Comparison of ENCODE assay signal across 20 cellular contexts in genomic region chr10:62217683-62218082, GRCh38. TPM values are rescaled to one million over a fixed set of nuclear protein-coding genes. Genes with fewer than 3 reads are reported as not detected.
DNase-seq lines count a peak whose midpoint lies in the region; ATAC-seq and TF ChIP-seq lines count a peak whose summit lies in the region.
"Had no signal": no experiment of that assay in that cellular context is flagged by ENCODE, and none has a peak within 500 bp of the region (broad histone marks: within the 10 kb centered on the region; RNA-seq: fewer than 3 reads in every experiment).

No MANE protein-coding gene starts in this region.

- no peak overlapping the region for H3K4me3 ChIP-seq in mesenchymal stem cell (ENCODE audit: insufficient read depth in 1 of 2, low read depth in 1 of 2, low read length in 2 of 2)
- H3K4me3 ChIP-seq: BLaER1, HAP-1 had no signal

- no peak overlapping the region for H2AK5ac ChIP-seq in mesenchymal stem cell (ENCODE audit: low read length, severe bottlenecking)

- no peak overlapping the region for H3K23ac ChIP-seq in mesenchymal stem cell (ENCODE audit: low read length in 2 of 2)

- H4K8ac ChIP-seq in mesenchymal stem cell (ENCODE audit: low read length), result peak overlapping the region; percentile 12

- CTCF ChIA-PET in CD4-positive, alpha-beta T cell (lab: Charles Lee), result interaction anchor here (1.3 kb wide), 1 partner anchor 321 kb away, joined by 3 read pairs; no protein-coding TSS in a partner anchor

- H3K14ac ChIP-seq in mesenchymal stem cell (ENCODE audit: low read length in 2 of 2), result no peak overlapping the region

- H3K4me3 Mint-ChIP-seq in activated T-cell treated with anti-CD3 and anti-CD28 coated beads, Interleukin-2, amount 50 U/mL, for 24 hours, result peak overlapping the region; percentile 30
- peak overlapping the region; percentile 30 for H3K4me3 Mint-ChIP-seq in CD4-positive, alpha-beta T cell
- H3K4me3 Mint-ChIP-seq: B cell, HFFc6 had no signal

- H3K4me2 ChIP-seq in mesenchymal stem cell (ENCODE audit: low read length, poor library complexity, severe bottlenecking), result no peak overlapping the region
- H3K4me2 ChIP-seq: BLaER1 had no signal

- no peak for DNase-seq in activated T-cell treated with anti-CD3 and anti-CD28 coated beads, Interleukin-2, amount 50 U/mL, for 24 hours
- DNase-seq in activated T-cell treated with anti-CD3 and anti-CD28 coated beads, Interleukin-2, amount 50 U/mL, for 48 hours, result no peak
- DNase-seq in Right ventricle myocardium superior (no peak), left cardiac atrium (no peak), mesenchymal stem cell (no peak)
- DNase-seq in CD4-positive, alpha-beta T cell, result no peak
- DNase-seq: Calu3; CD4-positive, alpha-beta memory T cell; COR-L47; DMS53; DMS79 treated with DMSO at 0.1 percent for 48 hours; GF-D8; GOT3; HFFc6 had no signal

- no peak overlapping the region for H3K4ac ChIP-seq in mesenchymal stem cell (ENCODE audit: low read depth in 1 of 2, low read length in 2 of 2)

- H3K18ac ChIP-seq in mesenchymal stem cell (ENCODE audit: low read depth in 1 of 2, low read length in 2 of 2), result no peak overlapping the region

- peaks cover 9% of the 10 kb centered on the region for H3K4me1 Mint-ChIP-seq in activated T-cell treated with anti-CD3 and anti-CD28 coated beads, Interleukin-2, amount 50 U/mL, for 24 hours (ENCODE audit: low read depth)
- H3K4me1 Mint-ChIP-seq in CD4-positive, alpha-beta T cell (ENCODE audit: low read depth), result peaks cover 9% of the 10 kb centered on the region
- H3K4me1 Mint-ChIP-seq: B cell had no signal

- no peak overlapping the region for H2AFZ ChIP-seq in mesenchymal stem cell (ENCODE audit: low read depth, low read length)

- H2BK12ac ChIP-seq in mesenchymal stem cell (ENCODE audit: low read length in 2 of 2), result no peak overlapping the region

- intact Hi-C loops in Right ventricle myocardium superior (cut with DNase I), result no loop called here
- intact Hi-C loops in left cardiac atrium (cut with DNase I), result no loop called here
- intact Hi-C loops in CD4-positive, alpha-beta T cell (cut with DNase I, micrococcal nuclease), result no loop called here

- no peak for TF ChIP-seq CTCF in CD4-positive, alpha-beta T cell (IDR thresholded peaks at IDR 0.05)

- POLR2A ChIA-PET in CD4-positive, alpha-beta T cell (lab: Charles Lee), result interaction anchor here (1.0 kb wide), 1 partner anchor 31 kb away, joined by 3 read pairs; no protein-coding TSS in a partner anchor

- H4K91ac ChIP-seq in mesenchymal stem cell (ENCODE audit: low read length), result no peak overlapping the region

- no peaks in the 10 kb centered on the region for H3K9me3 Mint-ChIP-seq in activated T-cell treated with anti-CD3 and anti-CD28 coated beads, Interleukin-2, amount 50 U/mL, for 24 hours
- no peaks in the 10 kb centered on the region for H3K9me3 Mint-ChIP-seq in CD4-positive, alpha-beta T cell
- H3K9me3 Mint-ChIP-seq: CD4-positive, alpha-beta memory T cell; HFFc6 had no signal

- H2BK120ac ChIP-seq in mesenchymal stem cell (ENCODE audit: low read depth, low read length), result no peak overlapping the region

- H3K27ac Mint-ChIP-seq in activated T-cell treated with anti-CD3 and anti-CD28 coated beads, Interleukin-2, amount 50 U/mL, for 24 hours, result no peak overlapping the region
- H3K27ac Mint-ChIP-seq in CD4-positive, alpha-beta T cell, result peak overlapping the region; percentile 5
- H3K27ac Mint-ChIP-seq: B cell, HFFc6 had no signal

- no peaks in the 10 kb centered on the region for H3K36me3 Mint-ChIP-seq in activated T-cell treated with anti-CD3 and anti-CD28 coated beads, Interleukin-2, amount 50 U/mL, for 24 hours (ENCODE audit: low read depth)
- H3K36me3 Mint-ChIP-seq in CD4-positive, alpha-beta T cell (ENCODE audit: low read depth), result no peaks in the 10 kb centered on the region
- H3K36me3 Mint-ChIP-seq: CD4-positive, alpha-beta memory T cell had no signal

- no peaks in the 10 kb centered on the region for H3K27me3 ChIP-seq in CD4-positive, alpha-beta T cell (ENCODE audit: control insufficient read depth, insufficient read depth, low read length)
- no peaks in the 10 kb centered on the region for H3K27me3 ChIP-seq in mesenchymal stem cell (ENCODE audit: control insufficient read depth in 1 of 2, insufficient read depth in 1 of 2, low read length in 2 of 2)
- H3K27me3 ChIP-seq: BLaER1 had no signal

- H2BK5ac ChIP-seq in mesenchymal stem cell (ENCODE audit: low read depth, low read length, poor library complexity, severe bottlenecking), result no peak overlapping the region

- peaks cover 3% of the 10 kb centered on the region for H3K79me1 ChIP-seq in mesenchymal stem cell (replicated peaks; ENCODE audit: low read length, poor library complexity, severe bottlenecking)

- ATAC-seq in Right ventricle myocardium superior (ENCODE audit: poor library complexity) (peak; percentile 85), left cardiac atrium (no peak), GM18873 (IDR thresholded peaks at IDR 0.05; ENCODE audit: low FRiP score, unreplicated experiment) (no peak), HG03196 (IDR thresholded peaks at IDR 0.05; ENCODE audit: unreplicated experiment) (no peak)
- ATAC-seq in CD4-positive, alpha-beta T cell (ENCODE audit: poor library complexity), result no peak

- H2BK15ac ChIP-seq in mesenchymal stem cell (ENCODE audit: low read depth, poor library complexity, severe bottlenecking), result no peak overlapping the region

- no peaks in the 10 kb centered on the region for H3K9me3 ChIP-seq in CD4-positive, alpha-beta T cell (ENCODE audit: control insufficient read depth, low read length)
- H3K9me3 ChIP-seq in mesenchymal stem cell (ENCODE audit: control insufficient read depth, low read length), result no peaks in the 10 kb centered on the region
- H3K9me3 ChIP-seq: BLaER1, HAP-1 had no signal

- 94% methylated on average over 2 of the region's 6 CpGs for WGBS in mesenchymal stem cell

- H3K4me1 ChIP-seq in mesenchymal stem cell (ENCODE audit: control insufficient read depth, insufficient read depth, low read depth, low read length), result no peaks in the 10 kb centered on the region
- H3K4me1 ChIP-seq: BLaER1 had no signal

- H3K9ac ChIP-seq in mesenchymal stem cell (ENCODE audit: low read length), result no peak overlapping the region
- H3K9ac ChIP-seq: BLaER1 had no signal

- no peak overlapping the region for H3K27ac ChIP-seq in CD4-positive, alpha-beta T cell (ENCODE audit: low read depth, low read length)
- H3K27ac ChIP-seq in mesenchymal stem cell (ENCODE audit: low read length, poor library complexity, severe bottlenecking), result no peak overlapping the region
- H3K27ac ChIP-seq: BLaER1, C4-2B had no signal

- H3K36me3 ChIP-seq in mesenchymal stem cell (ENCODE audit: control insufficient read depth in 1 of 2, insufficient read depth in 2 of 2, low read depth in 1 of 2, low read length in 2 of 2), result no peaks in the 10 kb centered on the region
- H3K36me3 ChIP-seq: HAP-1 had no signal

- H3K27me3 Mint-ChIP-seq in activated T-cell treated with anti-CD3 and anti-CD28 coated beads, Interleukin-2, amount 50 U/mL, for 24 hours, result no peaks in the 10 kb centered on the region
- H3K27me3 Mint-ChIP-seq in CD4-positive, alpha-beta T cell, result no peaks in the 10 kb centered on the region
- H3K27me3 Mint-ChIP-seq: B cell; CD4-positive, alpha-beta memory T cell had no signal

RNA-seq across cellular contexts. Expression of gene RTKN2, which starts 51.0 kb away (rescaled TPM):
- not detected for total RNA-seq in Right ventricle myocardium superior
- under 1 TPM in 1 of 2 donors, not detected in 1; 0.13 TPM for total RNA-seq in left cardiac atrium
- 1 to 10 TPM; 3.7 to 3.9 TPM for total RNA-seq in CD4-positive, alpha-beta T cell
- 0.66 TPM for polyA plus RNA-seq in mesenchymal stem cell (2013, experiment 1 of 2)
- polyA plus RNA-seq in mesenchymal stem cell (2013, experiment 2 of 2), result 0.66 TPM
